ENCODE assay signal across 25 cellular contexts in the genomic region with DNA sequence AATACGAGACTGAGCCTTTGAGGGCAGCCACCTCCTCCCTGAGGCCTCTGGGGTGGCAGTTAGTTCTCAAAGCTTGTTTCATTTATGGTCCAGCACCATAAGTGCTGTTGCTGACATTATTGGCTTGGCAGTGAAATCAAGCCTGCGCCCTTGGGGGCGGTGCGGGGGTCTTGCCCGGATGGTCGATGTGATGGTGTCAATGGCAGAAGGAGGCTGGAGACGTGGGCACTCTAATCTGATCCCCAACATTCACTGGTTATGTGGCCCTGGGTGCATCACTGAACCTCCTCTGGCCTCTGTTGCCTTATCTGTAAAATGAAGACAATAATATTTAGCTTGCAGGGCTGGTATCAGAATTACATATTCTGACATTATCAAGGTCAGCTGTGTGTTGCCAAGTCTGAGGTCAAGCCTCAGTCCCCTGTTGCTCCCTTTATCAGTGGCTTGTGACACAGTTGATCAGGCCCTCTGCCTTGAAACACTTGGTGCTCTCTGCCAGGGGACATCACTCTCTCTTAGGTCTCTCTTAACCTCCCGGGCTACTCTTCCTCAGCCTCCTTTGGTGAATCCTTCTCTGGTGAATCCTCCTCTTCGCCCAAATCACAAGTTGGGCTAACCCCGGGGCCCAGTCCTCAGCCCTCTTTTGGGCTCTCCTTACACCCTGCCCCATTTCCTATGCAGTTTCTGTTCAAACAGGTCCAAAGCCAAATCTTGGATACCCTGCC. TPM values are rescaled to one million over a fixed set of nuclear protein-coding genes. Genes with fewer than 3 reads are reported as not detected.
"Had no signal": no experiment of that assay in that cellular context is flagged by ENCODE, and none has a peak within 500 bp of the region (broad histone marks: within the 10 kb centered on the region; RNA-seq: fewer than 3 reads in every experiment).

No MANE protein-coding gene starts in this region.

- ATAC-seq: esophagus mucosa; gastrocnemius medialis; left ventricle myocardium superior; lower lobe of right lung; natural killer cell; right lobe of liver; stimulated activated naive CD8-positive, alpha-beta T cell treated with anti-CD3 and anti-CD28 coated beads, Interleukin-15, amount 100 ng/mL, for 72 hours had no signal

- DNase-seq: caudate nucleus; cerebellar nuclear complex; dorsolateral prefrontal cortex; effector CD4-positive, alpha-beta T cell; foreskin fibroblast; gastrocnemius medialis; head of caudate nucleus; immature natural killer cell; left ventricle myocardium superior; lower lobe of right lung; natural killer cell; occipital lobe; ovary; retina; right lobe of liver; stimulated activated CD4-positive, alpha-beta T cell treated with anti-CD3 and anti-CD28 coated beads, Interleukin-12 subunit alpha, Interleukin-12 subunit beta, amount 100 ng/mL, for 4 hours; stimulated activated CD4-positive, alpha-beta T cell treated with anti-CD3 and anti-CD28 coated beads, Interleukin-1b, Interleukin-23, amount 100 ng/mL, for 48 hours; stimulated activated CD4-positive, alpha-beta T cell treated with anti-CD3 and anti-CD28 coated beads, Interleukin-4, amount 100 ng/mL, for 4 hours; stimulated activated naive CD4-positive, alpha-beta T cell; stimulated activated naive CD8-positive, alpha-beta T cell treated with anti-CD3 and anti-CD28 coated beads, Interleukin-15, amount 100 ng/mL, for 72 hours; tibial artery had no signal

- H3K27ac Mint-ChIP-seq: natural killer cell, type B pancreatic cell had no signal

- H3K36me3 Mint-ChIP-seq: immature natural killer cell, natural killer cell, type B pancreatic cell had no signal

- H3K27ac ChIP-seq: dorsolateral prefrontal cortex, gastrocnemius medialis, lower lobe of right lung, ovary, right lobe of liver, tibial artery had no signal

- H3K9me3 Mint-ChIP-seq: immature natural killer cell; natural killer cell; stimulated activated naive CD8-positive, alpha-beta T cell treated with anti-CD3 and anti-CD28 coated beads, Interleukin-15, amount 100 ng/mL, for 72 hours; type B pancreatic cell had no signal

- H3K36me3 ChIP-seq: gastrocnemius medialis, lower lobe of right lung, ovary, right lobe of liver, tibial artery had no signal

- H3K9me3 ChIP-seq: gastrocnemius medialis, lower lobe of right lung, ovary, right lobe of liver, tibial artery had no signal

- H3K27me3 Mint-ChIP-seq: stimulated activated naive CD8-positive, alpha-beta T cell treated with anti-CD3 and anti-CD28 coated beads, Interleukin-15, amount 100 ng/mL, for 72 hours had no signal

- H3K4me3 ChIP-seq: dorsolateral prefrontal cortex, gastrocnemius medialis, lower lobe of right lung, ovary, right lobe of liver, smooth muscle cell, tibial artery had no signal

- H3K4me3 Mint-ChIP-seq: immature natural killer cell; natural killer cell; stimulated activated naive CD8-positive, alpha-beta T cell treated with anti-CD3 and anti-CD28 coated beads, Interleukin-15, amount 100 ng/mL, for 72 hours; type B pancreatic cell had no signal

- H3K27me3 ChIP-seq: gastrocnemius medialis, ovary, right lobe of liver, tibial artery had no signal

RNA-seq across cellular contexts. Expression of a gene that starts 11.8 kb away (rescaled TPM):
- polyA plus RNA-seq: neural cell had no signal
